29 cellular contexts compared by ENCODE assay signal in genomic region chr5:172105811-172106210, GRCh38.
A peak's percentile ranks its signal among the peaks of the same experiment; 100 is the strongest.
DNase-seq lines count a peak whose midpoint lies in the region; ATAC-seq and TF ChIP-seq lines count a peak whose summit lies in the region.
"Had no signal": no experiment of that assay in that cellular context is flagged by ENCODE, and none has a peak within 500 bp of the region (broad histone marks: within the 10 kb centered on the region; RNA-seq: fewer than 3 reads in every experiment).

No MANE protein-coding gene starts in this region.

- no peaks in the 10 kb centered on the region for H3K27me3 Mint-ChIP-seq in T-helper 1 cell treated with Interleukin-12 subunit alpha and Interleukin-12 subunit beta and Interleukin-4 antibody, amounts not matched to agents 30 μg/mL and 1 μg/mL, for 36 hours (ENCODE audit: low read depth)
- H3K27me3 Mint-ChIP-seq in activated T-helper 17 cell treated with anti-CD3 and anti-CD28 coated beads, Interleukin-2, amount 50 U/mL, for 72 hours, result no peaks in the 10 kb centered on the region
- H3K27me3 Mint-ChIP-seq: activated CD4-positive, alpha-beta memory T cell treated with anti-CD3 and anti-CD28 coated beads, Interleukin-2, amount 10 ng/mL, durations not matched to agents 7 days and 5 days; dendritic cell treated with granulocyte-macrophage colony-stimulating factor and Interleukin-4, amounts not matched to agents 40 ng/mL and 50 ng/mL, for 4 days had no signal

- DNase-seq in T-helper 1 cell (no peak), lower lobe of right lung (peak; percentile 35), NCI-H2196 treated with DMSO at 0.1 percent for 48 hours (lab: John Stamatoyannopoulos, UW; ENCODE audit: unreplicated experiment) (no peak), occipital lobe (lab: John Stamatoyannopoulos, UW) (no peak), NCI-H128 (lab: John Stamatoyannopoulos, UW; ENCODE audit: unreplicated experiment) (no peak)
- no peak for DNase-seq in stimulated activated effector memory CD8-positive, alpha-beta T cell treated with anti-CD3 and anti-CD28 coated beads, Interleukin-12 subunit alpha, Interleukin-12 subunit beta, amount 100 ng/mL, for 72 hours (ENCODE audit: low spot score in 2 of 2)
- DNase-seq: activated CD4-positive, alpha-beta memory T cell treated with anti-CD3 and anti-CD28 coated beads, Interleukin-2, amount 10 ng/mL, durations not matched to agents 7 days and 5 days; activated CD4-positive, alpha-beta T cell treated with anti-CD3 and anti-CD28 coated beads for 1 hour; activated gamma-delta T cell; activated T-cell treated with anti-CD3 and anti-CD28 coated beads for 4 hours; foreskin fibroblast; Kasumi-1; midbrain; NCI-H1436; NCI-H2081 treated with DMSO at 0.1 percent for 48 hours; NCI-H345; pancreas; PC-3; small intestine had no signal

- H3K4me3 ChIP-seq in lower lobe of right lung, result no peak overlapping the region
- H3K4me3 ChIP-seq: heart left ventricle, pancreas, tibial nerve had no signal

- peak overlapping the region; percentile 26 for H3K27ac Mint-ChIP-seq in T-helper 1 cell treated with Interleukin-12 subunit alpha and Interleukin-12 subunit beta and Interleukin-4 antibody, amounts not matched to agents 30 μg/mL and 1 μg/mL, for 36 hours
- H3K27ac Mint-ChIP-seq in activated T-helper 17 cell treated with anti-CD3 and anti-CD28 coated beads, Interleukin-2, amount 50 U/mL, for 72 hours, result peak overlapping the region; percentile 78
- H3K27ac Mint-ChIP-seq in stimulated activated effector memory CD8-positive, alpha-beta T cell treated with anti-CD3 and anti-CD28 coated beads, Interleukin-12 subunit alpha, Interleukin-12 subunit beta, amount 100 ng/mL, for 72 hours, result peak overlapping the region; percentile 87
- H3K27ac Mint-ChIP-seq: dendritic cell treated with granulocyte-macrophage colony-stimulating factor and Interleukin-4, amounts not matched to agents 40 ng/mL and 50 ng/mL, for 4 days had no signal

- peaks cover 35% of the 10 kb centered on the region for H3K36me3 Mint-ChIP-seq in T-helper 1 cell treated with Interleukin-12 subunit alpha and Interleukin-12 subunit beta and Interleukin-4 antibody, amounts not matched to agents 30 μg/mL and 1 μg/mL, for 36 hours (ENCODE audit: low read depth)
- peaks cover 83% of the 10 kb centered on the region for H3K36me3 Mint-ChIP-seq in activated T-helper 17 cell treated with anti-CD3 and anti-CD28 coated beads, Interleukin-2, amount 50 U/mL, for 72 hours (ENCODE audit: low read depth)
- H3K36me3 Mint-ChIP-seq in stimulated activated effector memory CD8-positive, alpha-beta T cell treated with anti-CD3 and anti-CD28 coated beads, Interleukin-12 subunit alpha, Interleukin-12 subunit beta, amount 100 ng/mL, for 72 hours, result peaks cover 98% of the 10 kb centered on the region

- H3K4me1 Mint-ChIP-seq in T-helper 1 cell treated with Interleukin-12 subunit alpha and Interleukin-12 subunit beta and Interleukin-4 antibody, amounts not matched to agents 30 μg/mL and 1 μg/mL, for 36 hours (ENCODE audit: low read depth), result peaks cover 36% of the 10 kb centered on the region
- H3K4me1 Mint-ChIP-seq in activated T-helper 17 cell treated with anti-CD3 and anti-CD28 coated beads, Interleukin-2, amount 50 U/mL, for 72 hours, result peaks cover 32% of the 10 kb centered on the region
- peaks cover 71% of the 10 kb centered on the region for H3K4me1 Mint-ChIP-seq in stimulated activated effector memory CD8-positive, alpha-beta T cell treated with anti-CD3 and anti-CD28 coated beads, Interleukin-12 subunit alpha, Interleukin-12 subunit beta, amount 100 ng/mL, for 72 hours

- H3K4me1 ChIP-seq in lower lobe of right lung, result peaks cover 60% of the 10 kb centered on the region

- H3K9me3 Mint-ChIP-seq in T-helper 1 cell treated with Interleukin-12 subunit alpha and Interleukin-12 subunit beta and Interleukin-4 antibody, amounts not matched to agents 30 μg/mL and 1 μg/mL, for 36 hours, result no peaks in the 10 kb centered on the region
- no peaks in the 10 kb centered on the region for H3K9me3 Mint-ChIP-seq in activated T-helper 17 cell treated with anti-CD3 and anti-CD28 coated beads, Interleukin-2, amount 50 U/mL, for 72 hours
- H3K9me3 Mint-ChIP-seq in stimulated activated effector memory CD8-positive, alpha-beta T cell treated with anti-CD3 and anti-CD28 coated beads, Interleukin-12 subunit alpha, Interleukin-12 subunit beta, amount 100 ng/mL, for 72 hours, result no peaks in the 10 kb centered on the region
- H3K9me3 Mint-ChIP-seq: activated CD4-positive, alpha-beta memory T cell treated with anti-CD3 and anti-CD28 coated beads, Interleukin-2, amount 10 ng/mL, durations not matched to agents 7 days and 5 days; dendritic cell treated with granulocyte-macrophage colony-stimulating factor and Interleukin-4, amounts not matched to agents 40 ng/mL and 50 ng/mL, for 4 days; nephron; T-helper 2 cell treated with Interferon-gamma antibody and Interleukin-4, amounts not matched to agents 5 μg/mL and 100 μg/mL, for 36 hours had no signal

- H3K4me3 Mint-ChIP-seq in T-helper 1 cell treated with Interleukin-12 subunit alpha and Interleukin-12 subunit beta and Interleukin-4 antibody, amounts not matched to agents 30 μg/mL and 1 μg/mL, for 36 hours, result no peak overlapping the region
- H3K4me3 Mint-ChIP-seq in activated T-helper 17 cell treated with anti-CD3 and anti-CD28 coated beads, Interleukin-2, amount 50 U/mL, for 72 hours, result no peak overlapping the region
- H3K4me3 Mint-ChIP-seq in stimulated activated effector memory CD8-positive, alpha-beta T cell treated with anti-CD3 and anti-CD28 coated beads, Interleukin-12 subunit alpha, Interleukin-12 subunit beta, amount 100 ng/mL, for 72 hours, result no peak overlapping the region
- H3K4me3 Mint-ChIP-seq: activated CD4-positive, alpha-beta memory T cell treated with anti-CD3 and anti-CD28 coated beads, Interleukin-2, amount 10 ng/mL, durations not matched to agents 7 days and 5 days; dendritic cell treated with granulocyte-macrophage colony-stimulating factor and Interleukin-4, amounts not matched to agents 40 ng/mL and 50 ng/mL, for 4 days; T-helper 2 cell treated with Interferon-gamma antibody and Interleukin-4, amounts not matched to agents 5 μg/mL and 100 μg/mL, for 36 hours had no signal

- ATAC-seq in activated T-helper 17 cell treated with anti-CD3 and anti-CD28 coated beads, Interleukin-2, amount 50 U/mL, for 72 hours (replicated peaks), result no peak
- ATAC-seq in lower lobe of right lung, result no peak
- ATAC-seq in stimulated activated effector memory CD8-positive, alpha-beta T cell treated with anti-CD3 and anti-CD28 coated beads, Interleukin-12 subunit alpha, Interleukin-12 subunit beta, amount 100 ng/mL, for 72 hours, result no peak
- ATAC-seq: heart left ventricle, PC-3 had no signal

- H3K9me3 ChIP-seq in lower lobe of right lung, result no peaks in the 10 kb centered on the region
- H3K9me3 ChIP-seq: esophagus muscularis mucosa, heart left ventricle, pancreas, tibial nerve had no signal

- intact Hi-C loops in lower lobe of right lung (cut with DNase I), result no loop called here

- H3K27ac ChIP-seq in lower lobe of right lung, result no peak overlapping the region
- H3K27ac ChIP-seq: 22Rv1, C4-2B, heart left ventricle, pancreas had no signal

- no peak for TF ChIP-seq CTCF in lower lobe of right lung (IDR thresholded peaks at IDR 0.05)

- peaks cover 57% of the 10 kb centered on the region for H3K36me3 ChIP-seq in lower lobe of right lung
- H3K36me3 ChIP-seq: pancreas had no signal

- H3K27me3 ChIP-seq in lower lobe of right lung (ENCODE audit: low read depth), result no peaks in the 10 kb centered on the region
- H3K27me3 ChIP-seq: esophagus muscularis mucosa, heart left ventricle, pancreas, tibial nerve had no signal

Comparison
In these comparisons a context has a peak if more than half of its experiments do, and no peak if none do; other contexts are left out.
1. H3K27ac Mint-ChIP-seq: peak in every context shown above with its lines; median percentile 87 in stimulated activated effector memory CD8-positive, alpha-beta T cell treated with anti-CD3 and anti-CD28 coated beads, Interleukin-12 subunit alpha, Interleukin-12 subunit beta, amount 100 ng/mL, for 72 hours; 78 in activated T-helper 17 cell treated with anti-CD3 and anti-CD28 coated beads, Interleukin-2, amount 50 U/mL, for 72 hours; 26 in T-helper 1 cell treated with Interleukin-12 subunit alpha and Interleukin-12 subunit beta and Interleukin-4 antibody, amounts not matched to agents 30 μg/mL and 1 μg/mL, for 36 hours.